ENCODE assay signal across 22 cellular contexts in genomic region chr3:116393199-116393598, GRCh38. TPM values are rescaled to one million over a fixed set of nuclear protein-coding genes. Genes with fewer than 3 reads are reported as not detected.
DNase-seq lines count a peak whose midpoint lies in the region; ATAC-seq, FAIRE-seq and TF ChIP-seq lines count a peak whose summit lies in the region.
"Had no signal": no experiment of that assay in that cellular context is flagged by ENCODE, and none has a peak within 500 bp of the region (broad histone marks: within the 10 kb centered on the region; RNA-seq: fewer than 3 reads in every experiment).

No MANE protein-coding gene starts in this region.

- POLR2A ChIA-PET in HEK293 (lab: Yijun Ruan, JAX) (no interaction called here), H1 (lab: Charles Lee; ENCODE audit: partially characterized antibody) (interaction anchor here (0.7 kb wide), 1 partner anchor 62 kb away, joined by 3 read pairs; no protein-coding TSS in a partner anchor)
- POLR2A ChIA-PET in CD8-positive, alpha-beta T cell (lab: Charles Lee) = no interaction called here

- no peaks in the 10 kb centered on the region for H3K4me1 Mint-ChIP-seq in stimulated activated effector memory CD8-positive, alpha-beta T cell treated with anti-CD3 and anti-CD28 coated beads, Interleukin-12 subunit alpha, Interleukin-12 subunit beta, amount 100 ng/mL, for 72 hours
- H3K4me1 Mint-ChIP-seq in CD8-positive, alpha-beta T cell (ENCODE audit: low read depth) = no peaks in the 10 kb centered on the region

- H3K36me3 Mint-ChIP-seq in stimulated activated effector memory CD8-positive, alpha-beta T cell treated with anti-CD3 and anti-CD28 coated beads, Interleukin-12 subunit alpha, Interleukin-12 subunit beta, amount 100 ng/mL, for 72 hours = no peaks in the 10 kb centered on the region
- no peaks in the 10 kb centered on the region for H3K36me3 Mint-ChIP-seq in CD8-positive, alpha-beta T cell

- no peak overlapping the region for H4K91ac ChIP-seq in H1 (replicated peaks; ENCODE audit: insufficient read length, low read length)
- no peak overlapping the region for H4K91ac ChIP-seq in neuronal stem cell (ENCODE audit: low read depth, low read length, poor library complexity)

- no peaks in the 10 kb centered on the region for H3K9me3 ChIP-seq in HEK293 (ENCODE audit: control insufficient read depth, insufficient read depth, low read depth, low read length)
- no peaks in the 10 kb centered on the region for H3K9me3 ChIP-seq in H1 (ENCODE audit: insufficient read depth in 2 of 2, low read depth in 1 of 2, low read length in 1 of 2)
- no peaks in the 10 kb centered on the region for H3K9me3 ChIP-seq in neuronal stem cell (replicated peaks in 1 of 2; ENCODE audit: control insufficient read depth in 2 of 2, insufficient read depth in 1 of 2, low read depth in 1 of 2, low read length in 2 of 2)
- H3K9me3 ChIP-seq in CD8-positive, alpha-beta T cell (ENCODE audit: low read length) = no peaks in the 10 kb centered on the region

- H4K20me1 ChIP-seq in H1 (replicated peaks in 1 of 2; ENCODE audit: control insufficient read depth in 1 of 2, insufficient read depth in 2 of 2, low read length in 2 of 2) = no peaks in the 10 kb centered on the region

- no peak overlapping the region for H2BK12ac ChIP-seq in H1 (ENCODE audit: low read depth, low read length)
- no peak overlapping the region for H2BK12ac ChIP-seq in neuronal stem cell (ENCODE audit: low read length)

- H3K27me3 ChIP-seq in H1 (replicated peaks in 1 of 4; ENCODE audit: control insufficient read depth in 3 of 4, extremely low read depth in 1 of 4, insufficient read depth in 3 of 4, low read length in 3 of 4) (no peaks in the 10 kb centered on the region), neuronal stem cell (ENCODE audit: control insufficient read depth in 3 of 3, insufficient read depth in 3 of 3, low read depth in 1 of 3, low read length in 3 of 3) (no peaks in the 10 kb centered on the region), mesendoderm (ENCODE audit: insufficient read depth, low read length, poor library complexity) (no peaks in the 10 kb centered on the region)
- H3K27me3 ChIP-seq in CD8-positive, alpha-beta T cell (ENCODE audit: insufficient read depth, low read length) = no peaks in the 10 kb centered on the region

- CTCF ChIA-PET in HEK293 (lab: Yijun Ruan, JAX) (no interaction called here), H1 (lab: Charles Lee; ENCODE audit: partially characterized antibody) (interaction anchor here (0.6 to 1.4 kb wide), 5 partner anchors 8 to 253 kb away, joined by 3 read pairs; no protein-coding TSS in a partner anchor)
- CTCF ChIA-PET in CD8-positive, alpha-beta T cell (lab: Charles Lee) = no interaction called here

- no peak for FAIRE-seq in H1 (lab: Jason Lieb, UNC)
- FAIRE-seq: A204.1, GM12878, GM19239, HTR-8/SVneo, K562 had no signal

- no peaks in the 10 kb centered on the region for H3K79me1 ChIP-seq in H1 (ENCODE audit: low read depth, low read length)
- H3K79me1 ChIP-seq in neuronal stem cell (ENCODE audit: low read depth, low read length) = peaks cover 5% of the 10 kb centered on the region
- H3K79me1 ChIP-seq in mesendoderm (ENCODE audit: low read length) = no peaks in the 10 kb centered on the region

- H3K23ac ChIP-seq in H1 (ENCODE audit: insufficient read length) = no peak overlapping the region
- no peak overlapping the region for H3K23ac ChIP-seq in neuronal stem cell (ENCODE audit: low read depth, low read length, poor library complexity)
- no peak overlapping the region for H3K23ac ChIP-seq in mesendoderm (ENCODE audit: low read length)

- no peak overlapping the region for H3K56ac ChIP-seq in H1 (replicated peaks; ENCODE audit: insufficient read length, low read depth, low read length)
- no peak overlapping the region for H3K56ac ChIP-seq in mesendoderm (ENCODE audit: low read length)

- no peak overlapping the region for H2BK15ac ChIP-seq in H1 (ENCODE audit: low read length)
- H2BK15ac ChIP-seq in neuronal stem cell (ENCODE audit: low read length) = no peak overlapping the region
- no peak overlapping the region for H2BK15ac ChIP-seq in mesendoderm (replicated peaks; ENCODE audit: low read depth)

- DNase-seq in H1 (ENCODE audit: low read depth in 1 of 2, low spot score in 2 of 2) = no peak
- DNase-seq in neuronal stem cell (ENCODE audit: low spot score) = no peak
- DNase-seq in stimulated activated effector memory CD8-positive, alpha-beta T cell treated with anti-CD3 and anti-CD28 coated beads, Interleukin-12 subunit alpha, Interleukin-12 subunit beta, amount 100 ng/mL, for 72 hours (ENCODE audit: low spot score in 2 of 2) = no peak
- DNase-seq in mesendoderm = no peak
- no peak for DNase-seq in CD8-positive, alpha-beta T cell
- DNase-seq in central memory CD4-positive, alpha-beta T cell = no peak
- DNase-seq: ACHN; AML-193; CD4-positive, alpha-beta T cell; DND-41; EL; H7; IMR-90 had no signal

- H3K4me1 ChIP-seq in HEK293 (ENCODE audit: control insufficient read depth, insufficient read depth, low read length) (no peaks in the 10 kb centered on the region), H1 (replicated peaks in 1 of 4; ENCODE audit: control insufficient read depth in 3 of 4, insufficient read depth in 4 of 4, low read length in 3 of 4) (peaks cover 3 to 11% (median 8%) of the 10 kb centered on the region in 4 experiments; a peak in 5 of 7 replicates), neuronal stem cell (ENCODE audit: control insufficient read depth in 2 of 2, insufficient read depth in 1 of 2, low read depth in 1 of 2, low read length in 2 of 2) (peaks cover 0 to 3% of the 10 kb centered on the region in 2 donors), mesendoderm (ENCODE audit: control insufficient read depth, low read depth, low read length) (no peaks in the 10 kb centered on the region)
- H3K4me1 ChIP-seq in CD8-positive, alpha-beta T cell (ENCODE audit: insufficient read depth, low read length) = no peaks in the 10 kb centered on the region

- H3K4ac ChIP-seq in H1 (replicated peaks; ENCODE audit: insufficient read length, low read depth, low read length) (no peak overlapping the region), neuronal stem cell (ENCODE audit: low read length) (no peak overlapping the region), mesendoderm (ENCODE audit: low read depth, low read length) (no peak overlapping the region)

- H3K79me2 ChIP-seq in H1 (ENCODE audit: control insufficient read depth in 1 of 2, insufficient read depth in 2 of 2, low read length in 2 of 2) (no peaks in the 10 kb centered on the region), mesendoderm (ENCODE audit: control insufficient read depth, insufficient read depth, low read length) (no peaks in the 10 kb centered on the region)

- H3K9ac ChIP-seq in H1 (replicated peaks in 1 of 4; ENCODE audit: extremely low read depth in 1 of 4, low read depth in 3 of 4, low read length in 3 of 4) (no peak overlapping the region), neuronal stem cell (ENCODE audit: low read depth, low read length, poor library complexity) (no peak overlapping the region), mesendoderm (ENCODE audit: low read length) (no peak overlapping the region)

- H2BK20ac ChIP-seq in H1 (ENCODE audit: low read length) = no peak overlapping the region

- intact Hi-C loops in CD8-positive, alpha-beta T cell (cut with DNase I, micrococcal nuclease) = no loop called here

- TF ChIP-seq CTCF in HEK293 (tag by site-specific recombination; IDR thresholded peaks at IDR 0.05) = no peak
- TF ChIP-seq CTCF in H1 (IDR thresholded peaks at IDR 0.05; ENCODE audit: control extremely low read depth in 1 of 3, insufficient read depth in 1 of 3, low read depth in 1 of 3, low read length in 3 of 3) = no peak
- TF ChIP-seq CTCF in CD8-positive, alpha-beta T cell (IDR thresholded peaks at IDR 0.05) = no peak

- H3K27ac ChIP-seq in HEK293 (ENCODE audit: extremely low read depth, low read depth, low read length) (no peak overlapping the region), H1 (ENCODE audit: low read depth, low read length) (no peak overlapping the region), neuronal stem cell (replicated peaks; ENCODE audit: low read length) (no peak overlapping the region), mesendoderm (ENCODE audit: low read depth, low read length) (no peak overlapping the region)
- no peak overlapping the region for H3K27ac ChIP-seq in CD8-positive, alpha-beta T cell (ENCODE audit: low read depth, low read length)
- H3K27ac ChIP-seq: C4-2B, HL-60 had no signal

- H4K5ac ChIP-seq in H1 (ENCODE audit: insufficient read length, low read depth, low read length) (no peak overlapping the region), mesendoderm (ENCODE audit: low read length) (no peak overlapping the region)

- H4K8ac ChIP-seq in H1 (ENCODE audit: extremely low read depth, insufficient read depth, low read length) (no peak overlapping the region), neuronal stem cell (ENCODE audit: low read depth, low read length) (no peak overlapping the region), mesendoderm (ENCODE audit: low read depth, low read length) (no peak overlapping the region)

- no peaks in the 10 kb centered on the region for H3K27me3 Mint-ChIP-seq in CD8-positive, alpha-beta T cell (ENCODE audit: low read depth)
- H3K27me3 Mint-ChIP-seq: CD4-positive, alpha-beta T cell had no signal

- H3K14ac ChIP-seq in H1 (ENCODE audit: insufficient read length) (no peak overlapping the region), neuronal stem cell (ENCODE audit: low read length) (no peak overlapping the region)

- H3K36me3 ChIP-seq in HEK293 (ENCODE audit: control insufficient read depth in 2 of 2, insufficient read depth in 1 of 2, low read length in 2 of 2) = no peaks in the 10 kb centered on the region
- no peaks in the 10 kb centered on the region for H3K36me3 ChIP-seq in H1 (ENCODE audit: control insufficient read depth in 2 of 4, insufficient read depth in 4 of 4, low read length in 3 of 4)
- no peaks in the 10 kb centered on the region for H3K36me3 ChIP-seq in neuronal stem cell (replicated peaks in 1 of 2; ENCODE audit: control insufficient read depth in 2 of 2, insufficient read depth in 2 of 2, low read length in 2 of 2)
- H3K36me3 ChIP-seq in mesendoderm (ENCODE audit: control insufficient read depth, insufficient read depth, low read length) = no peaks in the 10 kb centered on the region
- H3K36me3 ChIP-seq in CD8-positive, alpha-beta T cell (ENCODE audit: insufficient read depth, low read length) = no peaks in the 10 kb centered on the region

- H3K27ac Mint-ChIP-seq in stimulated activated effector memory CD8-positive, alpha-beta T cell treated with anti-CD3 and anti-CD28 coated beads, Interleukin-12 subunit alpha, Interleukin-12 subunit beta, amount 100 ng/mL, for 72 hours = no peak overlapping the region
- H3K27ac Mint-ChIP-seq in CD8-positive, alpha-beta T cell = no peak overlapping the region
- H3K27ac Mint-ChIP-seq: CD4-positive, alpha-beta T cell; GM23338 had no signal

- H3K18ac ChIP-seq in H1 (ENCODE audit: extremely low read depth, low read length) = peak overlapping the region; percentile 38; the same call in 1 of the 2 replicates
- H3K18ac ChIP-seq in neuronal stem cell (ENCODE audit: low read length) = peak overlapping the region; percentile 11
- H3K18ac ChIP-seq in mesendoderm (ENCODE audit: low read length) = no peak overlapping the region

- TF ChIP-seq EP300 in H1 (IDR thresholded peaks at IDR 0.05; ENCODE audit: borderline replicate concordance in 1 of 2, low read depth in 2 of 2, low read length in 2 of 2) = no peak

- H2AK5ac ChIP-seq in H1 (ENCODE audit: low read depth, low read length) = no peak overlapping the region
- H2AK5ac ChIP-seq in neuronal stem cell (ENCODE audit: low read depth, low read length) = no peak overlapping the region
- H2AK5ac ChIP-seq in mesendoderm (ENCODE audit: low read length) = no peak overlapping the region

- WGBS in H1 (ENCODE audit: extremely low coverage in 1 of 2, insufficient coverage in 1 of 2, insufficient read length in 1 of 2, insufficient replicate concordance in 2 of 2, low coverage in 1 of 2, low lambda C conversion rate in 2 of 2, missing lambda C conversion rate in 1 of 2), 2 experiments = 84% methylated on average over 3 of the region's 3 CpGs; no CpG with 5 or more reads in 1 of the 2 experiments
- no CpG with 5 or more reads among the region's 3 CpGs for WGBS in neuronal stem cell (ENCODE audit: extremely low coverage in 2 of 2, insufficient read length in 2 of 2, insufficient replicate concordance in 1 of 2), 2 donors
- WGBS in mesendoderm (ENCODE audit: extremely low coverage, insufficient coverage, low lambda C conversion rate) = no CpG with 5 or more reads among the region's 3 CpGs

- H2BK120ac ChIP-seq in H1 (replicated peaks; ENCODE audit: low read depth, low read length) (no peak overlapping the region), neuronal stem cell (ENCODE audit: low read depth, low read length) (no peak overlapping the region), mesendoderm (ENCODE audit: low read depth, low read length) (no peak overlapping the region)

- H2BK5ac ChIP-seq in H1 (ENCODE audit: low read depth, low read length) (no peak overlapping the region), neuronal stem cell (ENCODE audit: low read length) (no peak overlapping the region), mesendoderm (ENCODE audit: low read length) (no peak overlapping the region)

- H3K4me3 ChIP-seq in HEK293 (ENCODE audit: low read depth, low read length) (no peak overlapping the region), H1 (ENCODE audit: extremely low read depth in 1 of 4, insufficient read depth in 2 of 4, low read depth in 3 of 4, low read length in 4 of 4) (no peak overlapping the region), neuronal stem cell (ENCODE audit: low read length in 2 of 2) (peak overlapping the region in 1 of 2 donors; percentile 63), mesendoderm (ENCODE audit: low read length) (no peak overlapping the region)
- no peak overlapping the region for H3K4me3 ChIP-seq in CD8-positive, alpha-beta T cell (ENCODE audit: low read depth, low read length)
- H3K4me3 ChIP-seq: GM12878, GM23338, K562 had no signal

- no peak for TF ChIP-seq POLR2A in H1 (IDR thresholded peaks at IDR 0.05; ENCODE audit: control extremely low read depth in 1 of 2, low read depth in 2 of 2, low read length in 2 of 2)

- peak; percentile 40 for ATAC-seq in stimulated activated effector memory CD8-positive, alpha-beta T cell treated with anti-CD3 and anti-CD28 coated beads, Interleukin-12 subunit alpha, Interleukin-12 subunit beta, amount 100 ng/mL, for 72 hours
- no peak for ATAC-seq in CD8-positive, alpha-beta T cell
- ATAC-seq: GM12878, GM23338, K562 had no signal

- TF ChIP-seq RAD21 in H1 (IDR thresholded peaks at IDR 0.05 in 1 of 2, conservative IDR thresholded peaks at IDR 0.05 in 1 of 2; ENCODE audit: low read depth in 2 of 2, low read length in 2 of 2) = no peak

- no peak overlapping the region for H3K4me3 Mint-ChIP-seq in stimulated activated effector memory CD8-positive, alpha-beta T cell treated with anti-CD3 and anti-CD28 coated beads, Interleukin-12 subunit alpha, Interleukin-12 subunit beta, amount 100 ng/mL, for 72 hours
- H3K4me3 Mint-ChIP-seq in CD8-positive, alpha-beta T cell = no peak overlapping the region
- H3K4me3 Mint-ChIP-seq: CD4-positive, alpha-beta T cell; GM23338 had no signal

- no peaks in the 10 kb centered on the region for H3K23me2 ChIP-seq in H1 (ENCODE audit: low read depth, low read length)

- H3K4me2 ChIP-seq in H1 (ENCODE audit: insufficient read depth in 1 of 2, low read depth in 2 of 2, low read length in 2 of 2) (no peak overlapping the region), neuronal stem cell (ENCODE audit: insufficient read depth, low read length, poor library complexity, severe bottlenecking) (no peak overlapping the region), mesendoderm (ENCODE audit: low read length) (no peak overlapping the region)
- H3K4me2 ChIP-seq: GM23338 had no signal

- H3K9me3 Mint-ChIP-seq in stimulated activated effector memory CD8-positive, alpha-beta T cell treated with anti-CD3 and anti-CD28 coated beads, Interleukin-12 subunit alpha, Interleukin-12 subunit beta, amount 100 ng/mL, for 72 hours = peaks cover 20% of the 10 kb centered on the region
- H3K9me3 Mint-ChIP-seq in CD8-positive, alpha-beta T cell = peaks cover 5% of the 10 kb centered on the region

- H2AFZ ChIP-seq in H1 (ENCODE audit: low read length) (no peak overlapping the region), neuronal stem cell (ENCODE audit: low read length) (no peak overlapping the region)
- H2AFZ ChIP-seq: GM23338 had no signal

RNA-seq across cellular contexts. Expression of gene LSAMP, which starts 52.1 kb away (rescaled TPM):
- total RNA-seq in H1 (2021; fragmentation: NEBNext Ultra II Directional; extraction: Animal tissue kit (Norgen Biotek cat#: 25700)) = 3.8 and 5.7 TPM in 2 replicates
- polyA plus RNA-seq in H1 (2011; rRNA removed) = 1.8 and 2.0 TPM in 2 replicates
- polyA plus RNA-seq in H1 (2011; cell fraction: cytosol; rRNA removed) = 3.2 TPM
- polyA plus RNA-seq in H1 (2011; cell fraction: nucleus; rRNA removed) = 4.2 TPM
- 2.8 to 5.8 TPM (median 4.1 TPM) in 4 replicates for polyA plus RNA-seq in H1 (2012, experiment 1 of 2)
- polyA plus RNA-seq in H1 (2012, experiment 2 of 2) = 2.1 TPM
- 2.1 TPM for polyA plus RNA-seq in H1 (2013, experiment 1 of 2)
- polyA plus RNA-seq in H1 (2013, experiment 2 of 2) = 2.4 TPM
- 7.3 and 12.3 TPM in 2 replicates for polyA minus RNA-seq in H1 (2011; rRNA and poly(A)+ RNA removed)
- polyA minus RNA-seq in H1 (2011; cell fraction: cytosol; rRNA and poly(A)+ RNA removed) = 1.2 TPM
- polyA minus RNA-seq in H1 (2011; cell fraction: nucleus; rRNA and poly(A)+ RNA removed) = 10.5 TPM
- polyA plus RNA-seq in neuronal stem cell (2013, experiment 1 of 2) = 13.2 TPM
- 13.7 TPM for polyA plus RNA-seq in neuronal stem cell (2013, experiment 2 of 2)
- 0.56 TPM for polyA plus RNA-seq in mesendoderm (2013, experiment 1 of 2)
- polyA plus RNA-seq in mesendoderm (2013, experiment 2 of 2) = 0.91 TPM
- not detected for total RNA-seq in CD8-positive, alpha-beta T cell
- total RNA-seq: CD4-positive, alpha-beta T cell had no signal
